9 cellular contexts compared by ENCODE assay signal in genomic region chr1:73722055-73722454, GRCh38.
"Had no signal": no experiment of that assay in that cellular context is flagged by ENCODE, and none has a peak within 500 bp of the region (broad histone marks: within the 10 kb centered on the region; RNA-seq: fewer than 3 reads in every experiment).

No MANE protein-coding gene starts in this region.

- H3K4me2 ChIP-seq: GM23338 had no signal

- H3K27ac ChIP-seq: GM23248 had no signal

- H2AFZ ChIP-seq: GM23248, GM23338 had no signal

- H3K4me1 ChIP-seq: HAP-1 had no signal

- H3K36me3 ChIP-seq: HAP-1 had no signal

- ATAC-seq: GM23338, HCT116 had no signal

- DNase-seq: GM23248, GOT3, H7, H9, HCEC 1CT, HFFc6 had no signal

- H3K9ac ChIP-seq: GM23248 had no signal

- H3K9me3 ChIP-seq: HAP-1 had no signal

- H3K4me3 ChIP-seq: GM23248, GM23338, HAP-1 had no signal
